Comparison of ENCODE assay signal across 9 cellular contexts in the genomic region with DNA sequence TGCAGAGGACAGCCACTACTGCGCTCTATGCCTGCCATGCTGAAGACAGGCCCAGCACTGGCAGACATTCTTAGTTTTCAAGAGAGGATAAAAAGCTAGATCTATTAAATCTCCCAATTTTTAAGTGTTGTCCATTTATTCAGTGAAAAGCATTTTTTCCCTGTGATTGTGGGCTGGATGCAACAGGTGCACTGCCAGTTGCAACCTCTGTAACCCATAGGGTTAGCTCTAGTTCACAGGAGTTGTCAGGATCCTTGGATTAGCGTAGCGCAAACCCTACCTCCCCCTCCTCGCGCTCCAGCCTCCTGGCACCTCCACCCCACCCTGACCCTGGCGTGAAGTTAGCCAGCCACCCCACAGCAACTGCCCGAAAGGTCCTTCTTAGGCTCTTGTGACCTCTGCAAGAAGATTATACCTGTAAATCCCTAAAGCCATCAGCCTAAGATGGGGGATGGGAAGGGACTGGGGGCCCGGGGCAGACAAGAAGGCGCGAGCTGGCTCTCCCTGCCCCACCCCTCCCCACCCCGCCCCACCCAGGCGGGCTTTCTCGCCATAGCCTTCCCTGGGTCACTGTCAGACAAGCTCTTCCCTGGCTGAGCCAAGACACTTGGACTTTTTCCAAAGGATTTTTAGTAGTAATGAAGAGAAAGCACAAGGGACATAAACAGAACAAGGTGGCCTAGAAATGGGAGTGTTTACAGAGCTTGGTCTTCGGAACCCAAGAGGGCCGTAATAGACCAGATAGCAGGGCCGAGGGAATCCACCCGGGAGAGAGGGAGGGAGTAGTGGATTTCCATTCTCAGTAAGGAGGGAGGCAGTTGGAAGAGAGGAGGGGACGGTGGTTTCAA. TPM values are rescaled to one million over a fixed set of nuclear protein-coding genes. Genes with fewer than 3 reads are reported as not detected.
DNase-seq lines count a peak whose midpoint lies in the region; ATAC-seq and TF ChIP-seq lines count a peak whose summit lies in the region.
"Had no signal": no experiment of that assay in that cellular context is flagged by ENCODE, and none has a peak within 500 bp of the region (broad histone marks: within the 10 kb centered on the region; RNA-seq: fewer than 3 reads in every experiment).

No MANE protein-coding gene starts in this region.

- H3K4me3 ChIP-seq in HEK293 (ENCODE audit: low read depth, low read length): no peak overlapping the region
- peak overlapping the region; percentile 75 for H3K4me3 ChIP-seq in left ventricle myocardium inferior
- no peak overlapping the region for H3K4me3 ChIP-seq in MG63

- H3K36me3 ChIP-seq in HEK293 (ENCODE audit: control insufficient read depth in 2 of 2, insufficient read depth in 1 of 2, low read length in 2 of 2): no peaks in the 10 kb centered on the region
- H3K36me3 ChIP-seq in left ventricle myocardium inferior: no peaks in the 10 kb centered on the region
- H3K36me3 ChIP-seq in MG63: no peaks in the 10 kb centered on the region

- no peaks in the 10 kb centered on the region for H3K9me3 Mint-ChIP-seq in activated CD8-positive, alpha-beta T cell treated with anti-CD3 and anti-CD28 coated beads, Interleukin-2, amount 10 ng/mL, durations not matched to agents 7 days and 5 days (ENCODE audit: insufficient read depth)
- H3K9me3 Mint-ChIP-seq: dendritic cell treated with granulocyte-macrophage colony-stimulating factor and Interleukin-4, amounts not matched to agents 40 ng/mL and 50 ng/mL, for 4 days had no signal

- peak overlapping the region; percentile 42 for H3K4me3 Mint-ChIP-seq in activated CD8-positive, alpha-beta T cell treated with anti-CD3 and anti-CD28 coated beads, Interleukin-2, amount 10 ng/mL, durations not matched to agents 7 days and 5 days

- H3K27me3 Mint-ChIP-seq in activated CD8-positive, alpha-beta T cell treated with anti-CD3 and anti-CD28 coated beads, Interleukin-2, amount 10 ng/mL, durations not matched to agents 7 days and 5 days (ENCODE audit: low read depth): peaks cover 53% of the 10 kb centered on the region

- H3K27ac ChIP-seq in HEK293 (ENCODE audit: extremely low read depth, low read depth, low read length) (no peak overlapping the region), left ventricle myocardium inferior (replicated peaks) (peak overlapping the region; percentile 88)

- no peak for DNase-seq in activated CD8-positive, alpha-beta T cell treated with anti-CD3 and anti-CD28 coated beads, Interleukin-2, amount 10 ng/mL, durations not matched to agents 7 days and 5 days
- DNase-seq in left ventricle myocardium inferior (no peak), sciatic nerve (ENCODE audit: low spot score) (no peak), MG63 (no peak)

- TF ChIP-seq CTCF in HEK293 (tag by site-specific recombination; IDR thresholded peaks at IDR 0.05) (no peak), left ventricle myocardium inferior (IDR thresholded peaks at IDR 0.05; ENCODE audit: borderline replicate concordance) (no peak)

- no peaks in the 10 kb centered on the region for H3K36me3 Mint-ChIP-seq in activated CD8-positive, alpha-beta T cell treated with anti-CD3 and anti-CD28 coated beads, Interleukin-2, amount 10 ng/mL, durations not matched to agents 7 days and 5 days (ENCODE audit: low read depth)

- H3K9me3 ChIP-seq in HEK293 (ENCODE audit: control insufficient read depth, insufficient read depth, low read depth, low read length) (no peaks in the 10 kb centered on the region), left ventricle myocardium inferior (replicated peaks) (no peaks in the 10 kb centered on the region), MG63 (no peaks in the 10 kb centered on the region)

- H3K4me1 Mint-ChIP-seq in activated CD8-positive, alpha-beta T cell treated with anti-CD3 and anti-CD28 coated beads, Interleukin-2, amount 10 ng/mL, durations not matched to agents 7 days and 5 days (ENCODE audit: low read depth): peaks cover 11% of the 10 kb centered on the region

- no peak for ATAC-seq in activated CD8-positive, alpha-beta T cell treated with anti-CD3 and anti-CD28 coated beads, Interleukin-2, amount 10 ng/mL, durations not matched to agents 7 days and 5 days
- peak; percentile 76 for ATAC-seq in sciatic nerve
- ATAC-seq in HG02938 (IDR thresholded peaks at IDR 0.05; ENCODE audit: unreplicated experiment): no peak
- ATAC-seq in HG03108 (IDR thresholded peaks at IDR 0.05; ENCODE audit: unreplicated experiment): no peak
- no peak for ATAC-seq in HG02840 (IDR thresholded peaks at IDR 0.05; ENCODE audit: low FRiP score, unreplicated experiment)

- intact Hi-C loops in left ventricle myocardium inferior (cut with micrococcal nuclease): no loop called here
- intact Hi-C loops in sciatic nerve (cut with DNase I): no loop called here

- POLR2A ChIA-PET in HEK293 (lab: Yijun Ruan, JAX): interaction anchor here (1.9 kb wide), 1 partner anchor 31 kb away, joined by 5 read pairs; a partner anchor contains a TSS
- POLR2A ChIA-PET in activated CD8-positive, alpha-beta T cell treated with anti-CD3 and anti-CD28 coated beads, Interleukin-2, amount 10 ng/mL, durations not matched to agents 7 days and 5 days (lab: Charles Lee): no interaction called here

- H3K27ac Mint-ChIP-seq in activated CD8-positive, alpha-beta T cell treated with anti-CD3 and anti-CD28 coated beads, Interleukin-2, amount 10 ng/mL, durations not matched to agents 7 days and 5 days: peak overlapping the region; percentile 5
- H3K27ac Mint-ChIP-seq: dendritic cell treated with granulocyte-macrophage colony-stimulating factor and Interleukin-4, amounts not matched to agents 40 ng/mL and 50 ng/mL, for 4 days had no signal

- H3K4me1 ChIP-seq in HEK293 (ENCODE audit: control insufficient read depth, insufficient read depth, low read length) (no peaks in the 10 kb centered on the region), left ventricle myocardium inferior (peaks cover 30% of the 10 kb centered on the region)

- H3K27me3 ChIP-seq in left ventricle myocardium inferior (ENCODE audit: low read depth) (peaks cover 19% of the 10 kb centered on the region), MG63 (no peaks in the 10 kb centered on the region; the same call in 1 of the 2 replicates)

- CTCF ChIA-PET in HEK293 (lab: Yijun Ruan, JAX): interaction anchor here (0.5 to 4.7 kb wide), 8 partner anchors 12 to 328 kb away, joined by 3 to 51 read pairs (median 15); a partner anchor contains a TSS
- CTCF ChIA-PET in activated CD8-positive, alpha-beta T cell treated with anti-CD3 and anti-CD28 coated beads, Interleukin-2, amount 10 ng/mL, durations not matched to agents 7 days and 5 days (lab: Charles Lee): interaction anchor here (1.1 to 4.3 kb wide), 5 partner anchors 12 to 81 kb away, joined by 3 to 22 read pairs (median 10); a partner anchor contains a TSS

TF ChIP-seq in HEK293, 187 proteins besides CTCF, POLR2A, EP300 and RAD21 (continues in another document):
- TF ChIP-seq, protein P1, sequence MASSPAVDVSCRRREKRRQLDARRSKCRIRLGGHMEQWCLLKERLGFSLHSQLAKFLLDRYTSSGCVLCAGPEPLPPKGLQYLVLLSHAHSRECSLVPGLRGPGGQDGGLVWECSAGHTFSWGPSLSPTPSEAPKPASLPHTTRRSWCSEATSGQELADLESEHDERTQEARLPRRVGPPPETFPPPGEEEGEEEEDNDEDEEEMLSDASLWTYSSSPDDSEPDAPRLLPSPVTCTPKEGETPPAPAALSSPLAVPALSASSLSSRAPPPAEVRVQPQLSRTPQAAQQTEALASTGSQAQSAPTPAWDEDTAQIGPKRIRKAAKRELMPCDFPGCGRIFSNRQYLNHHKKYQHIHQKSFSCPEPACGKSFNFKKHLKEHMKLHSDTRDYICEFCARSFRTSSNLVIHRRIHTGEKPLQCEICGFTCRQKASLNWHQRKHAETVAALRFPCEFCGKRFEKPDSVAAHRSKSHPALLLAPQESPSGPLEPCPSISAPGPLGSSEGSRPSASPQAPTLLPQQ (tag by site-specific recombination; IDR thresholded peaks at IDR 0.05): no peak
- TF ChIP-seq WT1 (tag by site-specific recombination; IDR thresholded peaks at IDR 0.05): 0 out of 2 replicates have a peak, but pooled peaks have one; percentile 15
- TF ChIP-seq, protein P2, sequence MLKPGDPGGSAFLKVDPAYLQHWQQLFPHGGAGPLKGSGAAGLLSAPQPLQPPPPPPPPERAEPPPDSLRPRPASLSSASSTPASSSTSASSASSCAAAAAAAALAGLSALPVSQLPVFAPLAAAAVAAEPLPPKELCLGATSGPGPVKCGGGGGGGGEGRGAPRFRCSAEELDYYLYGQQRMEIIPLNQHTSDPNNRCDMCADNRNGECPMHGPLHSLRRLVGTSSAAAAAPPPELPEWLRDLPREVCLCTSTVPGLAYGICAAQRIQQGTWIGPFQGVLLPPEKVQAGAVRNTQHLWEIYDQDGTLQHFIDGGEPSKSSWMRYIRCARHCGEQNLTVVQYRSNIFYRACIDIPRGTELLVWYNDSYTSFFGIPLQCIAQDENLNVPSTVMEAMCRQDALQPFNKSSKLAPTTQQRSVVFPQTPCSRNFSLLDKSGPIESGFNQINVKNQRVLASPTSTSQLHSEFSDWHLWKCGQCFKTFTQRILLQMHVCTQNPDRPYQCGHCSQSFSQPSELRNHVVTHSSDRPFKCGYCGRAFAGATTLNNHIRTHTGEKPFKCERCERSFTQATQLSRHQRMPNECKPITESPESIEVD (tag by site-specific recombination; IDR thresholded peaks at IDR 0.05): no peak
- TF ChIP-seq ZNF510 (tag by site-specific recombination; IDR thresholded peaks at IDR 0.05; ENCODE audit: insufficient replicate concordance): no peak
- no peak for TF ChIP-seq ZNF610 (tag by site-specific recombination; IDR thresholded peaks at IDR 0.05; ENCODE audit: borderline replicate concordance)
- no peak for TF ChIP-seq ZNF776 (tag by site-specific recombination; IDR thresholded peaks at IDR 0.05; ENCODE audit: borderline replicate concordance)
- TF ChIP-seq ZNF391 (tag by site-specific recombination; IDR thresholded peaks at IDR 0.05; ENCODE audit: borderline replicate concordance, low read depth): no peak
- TF ChIP-seq ZNF366 (tag by site-specific recombination; conservative IDR thresholded peaks at IDR 0.05): peak; percentile 46; the same call in 1 of the 2 replicates
- peak; percentile 53 for TF ChIP-seq KLF1 (tag by site-specific recombination; IDR thresholded peaks at IDR 0.05)
- no peak for TF ChIP-seq ZNF266 (tag by site-specific recombination; IDR thresholded peaks at IDR 0.05; ENCODE audit: low read depth)
- peak; percentile 81 for TF ChIP-seq SCRT1 (tag by site-specific recombination; IDR thresholded peaks at IDR 0.05; ENCODE audit: borderline replicate concordance)

RNA-seq across cellular contexts. Expression of a gene that starts 31.0 kb away (rescaled TPM):
- 100 to 1,000 TPM; 212 to 222 TPM for total RNA-seq in activated CD8-positive, alpha-beta T cell treated with anti-CD3 and anti-CD28 coated beads, Interleukin-2, amount 10 ng/mL, durations not matched to agents 7 days and 5 days
- total RNA-seq in left ventricle myocardium inferior (151 TPM), sciatic nerve (164 TPM)
- 289 and 387 TPM in 2 replicates for total RNA-seq in MG63 (2014; rRNA removed; shearing (Covaris generic); ENCODE audit: low replicate concordance)

RNA-seq across cellular contexts. Expression of a gene that starts 52.9 kb away (rescaled TPM):
- not detected for total RNA-seq in activated CD8-positive, alpha-beta T cell treated with anti-CD3 and anti-CD28 coated beads, Interleukin-2, amount 10 ng/mL, durations not matched to agents 7 days and 5 days
- not detected for total RNA-seq in left ventricle myocardium inferior
- total RNA-seq in sciatic nerve: not detected
- 0.36 TPM in 1 of 2 replicates, not detected in the other for total RNA-seq in MG63 (2014; rRNA removed; shearing (Covaris generic); ENCODE audit: low replicate concordance)
